ENCODE assay signal across 1 cellular context in genomic region chr13:33624740-33625139, GRCh38.
TF ChIP-seq lines count a peak whose summit lies in the region.

No MANE protein-coding gene starts in this region.

TF ChIP-seq in GM12878, 131 proteins besides CTCF, POLR2A, EP300 and RAD21 (continued from another document):
- TF ChIP-seq ZBTB4 (CRISPR knock-in tag; IDR thresholded peaks at IDR 0.05) (no peak), SUPT20H (IDR thresholded peaks at IDR 0.05; ENCODE audit: borderline replicate concordance, control insufficient read depth, low read depth, low read length) (no peak), TCF7 (IDR thresholded peaks at IDR 0.05; ENCODE audit: borderline replicate concordance) (no peak), RCOR1 (conservative IDR thresholded peaks at IDR 0.05; ENCODE audit: low read depth, low read length) (no peak), MXI1 (IDR thresholded peaks at IDR 0.05; ENCODE audit: low read depth, low read length) (no peak), SIX5 (IDR thresholded peaks at IDR 0.05; ENCODE audit: low read depth, low read length, severe bottlenecking) (no peak), NR2C2 (IDR thresholded peaks at IDR 0.05; ENCODE audit: borderline replicate concordance, control insufficient read depth, insufficient read length, low read depth) (no peak)
